In genomic region chr2:60359569-60359968, GRCh38 we compare ENCODE assay signal across 29 cellular contexts.
DNase-seq lines count a peak whose midpoint lies in the region; ATAC-seq, FAIRE-seq and TF ChIP-seq lines count a peak whose summit lies in the region.
"Had no signal": no experiment of that assay in that cellular context is flagged by ENCODE, and none has a peak within 500 bp of the region (broad histone marks: within the 10 kb centered on the region; RNA-seq: fewer than 3 reads in every experiment).

No MANE protein-coding gene starts in this region.

- no peaks in the 10 kb centered on the region for H3K9me2 ChIP-seq in SU-DHL-6 (replicated peaks; ENCODE audit: insufficient read depth, low read length)

- intact Hi-C loops in naive thymus-derived CD4-positive, alpha-beta T cell (cut with micrococcal nuclease) = no loop called here
- intact Hi-C loops in posterior cingulate gyrus (cut with DNase I) = no loop called here

- peaks cover 92 to 98% (median 95%) of the 10 kb centered on the region in 3 donors for H3K4me1 Mint-ChIP-seq in naive B cell
- H3K4me1 Mint-ChIP-seq in naive thymus-derived CD4-positive, alpha-beta T cell = peaks cover 0 to 16% (median 10%) of the 10 kb centered on the region in 7 donors

- 0 out of 2 replicates have a peak overlapping the region, but pooled peaks have one; percentile 2 for H3K9ac ChIP-seq in SU-DHL-6 (ENCODE audit: low read length)

- POLR2A ChIA-PET in naive thymus-derived CD4-positive, alpha-beta T cell (lab: Charles Lee) = no interaction called here

- DNase-seq in GM12891 (ENCODE audit: insufficient read length, low spot score) = no peak
- peak; percentile 29 to 86 (median 77) for DNase-seq in NCI-H1417 (lab: John Stamatoyannopoulos, UW)
- DNase-seq in naive B cell = no peak
- DNase-seq in naive thymus-derived CD4-positive, alpha-beta T cell = no peak
- no peak for DNase-seq in posterior cingulate gyrus
- DNase-seq: activated CD4-positive, alpha-beta T cell treated with anti-CD3 and anti-CD28 coated beads, Interleukin-2, amount 50 U/mL, for 4 hours; activated CD4-positive, CD25-positive, alpha-beta regulatory T cell; activated CD8-positive, alpha-beta memory T cell treated with anti-CD3 and anti-CD28 coated beads, Interleukin-2, amount 10 ng/mL, durations not matched to agents 7 days and 5 days; activated naive CD4-positive, alpha-beta T cell; activated naive CD8-positive, alpha-beta T cell treated with anti-CD3 and anti-CD28 coated beads, Interleukin-2, amount 50 U/mL, for 24 hours; activated T-cell treated with anti-CD3 and anti-CD28 coated beads, Interleukin-2, amount 50 U/mL, for 72 hours; DMS79 treated with DMSO at 0.1 percent for 48 hours; effector CD8-positive, alpha-beta T cell; HFFc6; IMR-90; NCI-H1048; NCI-H1694 treated with DMSO at 0.1 percent for 48 hours; right lobe of liver; stimulated activated CD4-positive, alpha-beta T cell treated with anti-CD3 and anti-CD28 coated beads, Interleukin-2, amount 100 ng/mL, for 48 hours; T-cell had no signal

- peak overlapping the region; percentile 15 for H3K4me2 ChIP-seq in SU-DHL-6 (ENCODE audit: low read depth, low read length, poor library complexity, severe bottlenecking)

- no peak for TF ChIP-seq POLR2A in GM12891 (IDR thresholded peaks at IDR 0.05; ENCODE audit: low read depth, low read length)

- peaks cover 5 to 10% of the 10 kb centered on the region in 2 donors for H3K36me3 Mint-ChIP-seq in naive B cell
- H3K36me3 Mint-ChIP-seq in naive thymus-derived CD4-positive, alpha-beta T cell = no peaks in the 10 kb centered on the region
- H3K36me3 Mint-ChIP-seq: activated CD8-positive, alpha-beta memory T cell treated with anti-CD3 and anti-CD28 coated beads, Interleukin-2, amount 10 ng/mL, durations not matched to agents 7 days and 5 days; T-cell had no signal

- ATAC-seq in naive B cell (ENCODE audit: low read depth in 2 of 2) (no peak), HG03439 (IDR thresholded peaks at IDR 0.05; ENCODE audit: unreplicated experiment) (no peak)
- ATAC-seq in naive thymus-derived CD4-positive, alpha-beta T cell = no peak
- ATAC-seq: activated CD8-positive, alpha-beta memory T cell treated with anti-CD3 and anti-CD28 coated beads, Interleukin-2, amount 10 ng/mL, durations not matched to agents 7 days and 5 days; activated naive CD8-positive, alpha-beta T cell treated with anti-CD3 and anti-CD28 coated beads, Interleukin-2, amount 50 U/mL, for 24 hours; activated T-cell treated with anti-CD3 and anti-CD28 coated beads, Interleukin-2, amount 50 U/mL, for 72 hours; right lobe of liver; T-cell had no signal

- peak; percentile 85 for FAIRE-seq in GM12891 (lab: Jason Lieb, UNC)
- FAIRE-seq: astrocyte, H1 had no signal

- no peaks in the 10 kb centered on the region for H3K36me3 ChIP-seq in SU-DHL-6 (ENCODE audit: low read length)
- no peaks in the 10 kb centered on the region for H3K36me3 ChIP-seq in naive thymus-derived CD4-positive, alpha-beta T cell (ENCODE audit: control insufficient read depth in 2 of 3, insufficient read depth in 3 of 3, low read length in 3 of 3)
- H3K36me3 ChIP-seq: neutrophil, prostate gland, right lobe of liver, tibial nerve had no signal

- no peaks in the 10 kb centered on the region for H3K27me3 Mint-ChIP-seq in naive B cell
- peaks cover 17 to 32% (median 25%) of the 10 kb centered on the region in 5 donors for H3K27me3 Mint-ChIP-seq in naive thymus-derived CD4-positive, alpha-beta T cell

- CTCF ChIA-PET in naive thymus-derived CD4-positive, alpha-beta T cell (lab: Charles Lee) = no interaction called here

- peaks cover 40% of the 10 kb centered on the region for H3F3A ChIP-seq in SU-DHL-6 (ENCODE audit: insufficient read depth)

- no peak overlapping the region for H2AFZ ChIP-seq in SU-DHL-6 (ENCODE audit: low read depth, low read length, severe bottlenecking)

- H3K27me3 ChIP-seq in SU-DHL-6 (ENCODE audit: low read length) = no peaks in the 10 kb centered on the region
- no peaks in the 10 kb centered on the region for H3K27me3 ChIP-seq in naive thymus-derived CD4-positive, alpha-beta T cell (ENCODE audit: control insufficient read depth in 2 of 2, insufficient read depth in 2 of 2, low read length in 2 of 2)
- H3K27me3 ChIP-seq: neutrophil, right lobe of liver, tibial nerve had no signal

- H3K27ac ChIP-seq in SU-DHL-6 (ENCODE audit: low read depth, low read length) = peak overlapping the region; percentile 96
- no peak overlapping the region for H3K27ac ChIP-seq in naive thymus-derived CD4-positive, alpha-beta T cell (ENCODE audit: low read depth, low read length)
- H3K27ac ChIP-seq: coronary artery, neutrophil, prostate gland, right lobe of liver, tibial nerve had no signal

- no peaks in the 10 kb centered on the region for H4K20me1 ChIP-seq in SU-DHL-6 (ENCODE audit: low read depth, low read length)

- peak overlapping the region in 7 of 8 donors; percentile 28 to 72 (median 59) for H3K4me3 Mint-ChIP-seq in naive B cell
- no peak overlapping the region for H3K4me3 Mint-ChIP-seq in naive thymus-derived CD4-positive, alpha-beta T cell
- H3K4me3 Mint-ChIP-seq: activated CD8-positive, alpha-beta memory T cell treated with anti-CD3 and anti-CD28 coated beads, Interleukin-2, amount 10 ng/mL, durations not matched to agents 7 days and 5 days; activated naive CD8-positive, alpha-beta T cell treated with anti-CD3 and anti-CD28 coated beads, Interleukin-2, amount 50 U/mL, for 24 hours; activated T-cell treated with anti-CD3 and anti-CD28 coated beads, Interleukin-2, amount 50 U/mL, for 72 hours; CD14-positive monocyte; HFFc6; T-cell had no signal

- H3K4me1 ChIP-seq in naive thymus-derived CD4-positive, alpha-beta T cell (ENCODE audit: control insufficient read depth in 2 of 2, insufficient read depth in 2 of 2, low read length in 2 of 2) = no peaks in the 10 kb centered on the region
- H3K4me1 ChIP-seq: prostate gland, right lobe of liver, tibial nerve had no signal

- no peak for TF ChIP-seq CTCF in SU-DHL-6 (IDR thresholded peaks at IDR 0.05; ENCODE audit: insufficient read depth, low read length, poor library complexity, severe bottlenecking)

- peaks cover 0 to 5% (median 2%) of the 10 kb centered on the region in 7 donors for H3K9me3 Mint-ChIP-seq in naive B cell
- no peaks in the 10 kb centered on the region for H3K9me3 Mint-ChIP-seq in naive thymus-derived CD4-positive, alpha-beta T cell
- H3K9me3 Mint-ChIP-seq: activated naive CD8-positive, alpha-beta T cell treated with anti-CD3 and anti-CD28 coated beads, Interleukin-2, amount 50 U/mL, for 24 hours; activated T-cell treated with anti-CD3 and anti-CD28 coated beads, Interleukin-2, amount 50 U/mL, for 72 hours; T-cell had no signal

- H3K79me2 ChIP-seq in SU-DHL-6 (ENCODE audit: insufficient read depth, low read length) = no peaks in the 10 kb centered on the region

- H3K4me3 ChIP-seq in SU-DHL-6 (ENCODE audit: insufficient read depth, low read length, poor library complexity, severe bottlenecking) = no peak overlapping the region
- H3K4me3 ChIP-seq in naive thymus-derived CD4-positive, alpha-beta T cell (ENCODE audit: low read length) = no peak overlapping the region
- H3K4me3 ChIP-seq: coronary artery, prostate gland, right lobe of liver, tibial nerve had no signal

- peak overlapping the region; percentile 88 to 100 (median 96) for H3K27ac Mint-ChIP-seq in naive B cell
- H3K27ac Mint-ChIP-seq in naive thymus-derived CD4-positive, alpha-beta T cell = no peak overlapping the region
- H3K27ac Mint-ChIP-seq: activated CD8-positive, alpha-beta memory T cell treated with anti-CD3 and anti-CD28 coated beads, Interleukin-2, amount 10 ng/mL, durations not matched to agents 7 days and 5 days; activated naive CD8-positive, alpha-beta T cell treated with anti-CD3 and anti-CD28 coated beads, Interleukin-2, amount 50 U/mL, for 24 hours; activated T-cell treated with anti-CD3 and anti-CD28 coated beads, Interleukin-2, amount 50 U/mL, for 72 hours; HFFc6; T-cell had no signal

- H3K9me3 ChIP-seq in SU-DHL-6 (ENCODE audit: insufficient read depth, low read length) = no peaks in the 10 kb centered on the region
- no peaks in the 10 kb centered on the region for H3K9me3 ChIP-seq in naive thymus-derived CD4-positive, alpha-beta T cell (ENCODE audit: control insufficient read depth in 2 of 3, low read length in 3 of 3)
- H3K9me3 ChIP-seq: neutrophil, prostate gland, right lobe of liver, tibial nerve had no signal

TF ChIP-seq in GM12891, 5 proteins besides CTCF, POLR2A, EP300 and RAD21:
- TF ChIP-seq SPI1 (IDR thresholded peaks at IDR 0.05; ENCODE audit: low read depth, low read length) (no peak), POU2F2 (IDR thresholded peaks at IDR 0.05; ENCODE audit: low read depth, low read length) (no peak), POLR2AphosphoS5 (IDR thresholded peaks at IDR 0.05; ENCODE audit: low read depth, low read length) (no peak), PAX5 (IDR thresholded peaks at IDR 0.05; ENCODE audit: insufficient read depth, low read length, severe bottlenecking) (no peak), TAF1 (IDR thresholded peaks at IDR 0.05; ENCODE audit: low read depth, low read length) (no peak)

Comparison
In these comparisons a context has a peak if more than half of its experiments do, and no peak if none do; other contexts are left out.
1. DNase-seq: peak in NCI-H1417 (3 of 3); none in GM12891 (single experiment), naive B cell (single experiment), naive thymus-derived CD4-positive, alpha-beta T cell (0 of 9) and posterior cingulate gyrus (0 of 10).
2. H3K27ac Mint-ChIP-seq: peak in naive B cell (6 of 6); none in naive thymus-derived CD4-positive, alpha-beta T cell (0 of 9).
3. H3K4me3 Mint-ChIP-seq: peak in naive B cell (7 of 8); none in naive thymus-derived CD4-positive, alpha-beta T cell (0 of 10).